In genomic region chr5:150458819-150459557, GRCh38 we compare ENCODE assay signal across 8 cellular contexts. TPM values are rescaled to one million over a fixed set of nuclear protein-coding genes. Genes with fewer than 3 reads are reported as not detected.
DNase-seq lines count a peak whose midpoint lies in the region; ATAC-seq and TF ChIP-seq lines count a peak whose summit lies in the region.

No MANE protein-coding gene starts in this region.

- H3K27me3 Mint-ChIP-seq in nephron (ENCODE audit: low read depth): no peaks in the 10 kb centered on the region

- H3K4me2 ChIP-seq in BLaER1 treated with 17β-estradiol and CSF1 and Interleukin-3, amounts not matched to agents 10 nM and 100 nM: peak overlapping the region in 10 of 11 experiments; percentile 25 to 82 (median 54); a peak in 20 of 22 replicates

- no peaks in the 10 kb centered on the region for H4K20me1 ChIP-seq in BLaER1 treated with 17β-estradiol and CSF1 and Interleukin-3, amounts not matched to agents 10 nM and 100 nM

- H3K4me1 Mint-ChIP-seq in nephron: peaks cover 26% of the 10 kb centered on the region

- H3K4me3 Mint-ChIP-seq in nephron: peak overlapping the region in 2 of 3 experiments; percentile 8 to 49

- no peaks in the 10 kb centered on the region for H3K36me3 Mint-ChIP-seq in nephron (ENCODE audit: low read depth)

- H3K27ac Mint-ChIP-seq in nephron: peak overlapping the region in 1 of 3 experiments; percentile 18

- ATAC-seq in HG03432 (IDR thresholded peaks at IDR 0.05; ENCODE audit: unreplicated experiment): peak; percentile 80

- no peaks in the 10 kb centered on the region for H3K36me3 ChIP-seq in BLaER1 treated with 17β-estradiol and CSF1 and Interleukin-3, amounts not matched to agents 10 nM and 100 nM

- H3K27me3 ChIP-seq in BLaER1 treated with 17β-estradiol and CSF1 and Interleukin-3, amounts not matched to agents 10 nM and 100 nM: no peaks in the 10 kb centered on the region

- TF ChIP-seq CTCF in epithelial cell of proximal tubule (conservative IDR thresholded peaks at IDR 0.05; ENCODE audit: low read depth, low read length): peak; percentile 68
- peak; percentile 78 to 83 (median 79) for TF ChIP-seq CTCF in nephron (IDR thresholded peaks at IDR 0.05; ENCODE audit: unreplicated experiment in 3 of 3)

- 0 out of 22 replicates have a peak overlapping the region, but pooled peaks of 1 of the 11 experiments have one; percentile 41 for H3K9ac ChIP-seq in BLaER1 treated with 17β-estradiol and CSF1 and Interleukin-3, amounts not matched to agents 10 nM and 100 nM

- H3K9me3 ChIP-seq in BLaER1 treated with 17β-estradiol and CSF1 and Interleukin-3, amounts not matched to agents 10 nM and 100 nM (replicated peaks in 1 of 11): no peaks in the 10 kb centered on the region

- DNase-seq in GM19238 (ENCODE audit: insufficient read length, low spot score): peak; percentile 70
- peak; percentile 75 for DNase-seq in NK-92 treated with Interleukin-12 subunit alpha and Interleukin-12 subunit beta, amount 100 ng/mL, for 24 hours (lab: John Stamatoyannopoulos, UW)
- DNase-seq in activated T-cell treated with anti-CD3 and anti-CD28 coated beads for 24 hours (ENCODE audit: low read depth): peak; percentile 83
- DNase-seq in epithelial cell of proximal tubule (ENCODE audit: low read depth): no peak
- DNase-seq in stimulated activated naive CD4-positive, alpha-beta T cell treated with Interleukin-2 at 50 U/mL for 16 hours (lab: John Stamatoyannopoulos, UW): peak; percentile 82

- H3K4me1 ChIP-seq in BLaER1 treated with 17β-estradiol and CSF1 and Interleukin-3, amounts not matched to agents 10 nM and 100 nM: peaks cover 25 to 81% (median 70%) of the 10 kb centered on the region in 10 experiments

- peak overlapping the region in 5 of 11 experiments; percentile 10 to 45 (median 31); a peak in 6 of 22 replicates for H3K27ac ChIP-seq in BLaER1 treated with 17β-estradiol and CSF1 and Interleukin-3, amounts not matched to agents 10 nM and 100 nM

- peak overlapping the region in 2 of 10 experiments; percentile 36; a peak in 3 of 20 replicates for H3K4me3 ChIP-seq in BLaER1 treated with 17β-estradiol and CSF1 and Interleukin-3, amounts not matched to agents 10 nM and 100 nM
- H3K4me3 ChIP-seq in epithelial cell of proximal tubule (ENCODE audit: low read depth, low read length): peak overlapping the region; percentile 36

- no peaks in the 10 kb centered on the region for H3K9me3 Mint-ChIP-seq in nephron

RNA-seq across cellular contexts. Expression of gene RPS14, which starts 9.4 kb away (rescaled TPM):
- 2,963 and 3,646 TPM in 2 replicates for total RNA-seq in epithelial cell of proximal tubule

RNA-seq across cellular contexts. Expression of gene CD74, which starts 46.3 kb away (rescaled TPM):
- 31.2 and 54.4 TPM in 2 replicates for total RNA-seq in epithelial cell of proximal tubule

RNA-seq across cellular contexts. Expression of gene NDST1, which starts 48.9 kb away (rescaled TPM):
- total RNA-seq in epithelial cell of proximal tubule: 64.2 and 65.4 TPM in 2 replicates
